ENCODE assay signal across 12 cellular contexts in the genomic region with DNA sequence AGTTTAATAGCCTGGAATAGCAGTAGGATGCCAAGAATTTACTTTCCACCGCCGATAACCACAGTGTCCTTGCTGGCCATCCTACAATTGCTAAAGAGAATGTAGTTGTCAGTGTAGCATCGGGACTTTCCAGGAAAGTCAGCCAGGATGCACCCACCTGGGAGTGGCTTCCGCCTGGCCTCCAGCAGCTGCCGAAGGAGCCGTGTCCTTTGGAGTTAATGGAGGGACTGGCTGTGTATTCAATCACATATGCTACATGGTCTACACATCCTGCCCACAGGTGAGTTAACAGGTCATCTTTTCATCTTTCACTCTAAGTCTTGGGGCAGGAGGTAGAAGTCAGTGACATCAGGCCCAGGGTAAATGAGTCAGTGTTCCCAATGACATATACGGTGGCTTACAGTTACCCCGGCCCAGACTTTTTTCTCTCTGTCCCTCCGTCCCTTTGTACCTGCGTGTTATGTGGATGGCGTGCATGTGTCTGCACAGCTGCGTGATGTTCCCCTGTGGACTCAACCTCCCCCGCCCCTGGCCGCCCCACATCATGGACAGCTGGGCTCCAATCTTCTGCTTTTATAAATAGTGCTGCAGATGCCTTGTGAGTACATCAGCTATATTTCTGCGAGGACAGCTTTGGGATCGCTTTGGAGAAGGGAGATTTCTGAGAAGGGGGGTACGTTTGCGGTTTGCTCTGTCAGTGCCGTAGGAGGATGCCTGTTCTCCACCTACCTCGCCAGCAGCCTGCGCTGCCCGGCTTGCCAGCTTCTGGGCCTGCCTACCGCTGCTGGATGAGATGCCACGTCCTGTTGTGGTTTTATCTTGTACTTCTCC.
A peak's percentile ranks its signal among the peaks of the same experiment; 100 is the strongest.
DNase-seq lines count a peak whose midpoint lies in the region; TF ChIP-seq lines count a peak whose summit lies in the region.
"Had no signal": no experiment of that assay in that cellular context is flagged by ENCODE, and none has a peak within 500 bp of the region (broad histone marks: within the 10 kb centered on the region; RNA-seq: fewer than 3 reads in every experiment).

No MANE protein-coding gene starts in this region.

- no peak overlapping the region for H2BK12ac ChIP-seq in H9 (ENCODE audit: insufficient read length, low read depth, low read length)

- POLR2A ChIA-PET in activated CD4-positive, alpha-beta T cell treated with anti-CD3 and anti-CD28 coated beads, Interleukin-2, amount 10 ng/mL, durations not matched to agents 7 days and 5 days (lab: Charles Lee): no interaction called here

- no peak overlapping the region for H3K56ac ChIP-seq in H9 (ENCODE audit: insufficient read length, low read depth, low read length)

- peaks cover 2% of the 10 kb centered on the region for H3K79me2 ChIP-seq in H9 (ENCODE audit: insufficient read depth, low read length)

- H3K18ac ChIP-seq in H9 (ENCODE audit: insufficient read length, low read depth, low read length): no peak overlapping the region

- no peak overlapping the region for H3K4me3 ChIP-seq in BE2C (ENCODE audit: low read depth, low read length)
- H3K4me3 ChIP-seq: testis had no signal

- H2BK20ac ChIP-seq in H9 (ENCODE audit: low read depth, low read length, poor library complexity, severe bottlenecking): no peak overlapping the region

- peaks cover 13 to 27% of the 10 kb centered on the region in 2 experiments for H3K4me1 Mint-ChIP-seq in H9
- H3K4me1 Mint-ChIP-seq in activated CD4-positive, alpha-beta T cell treated with anti-CD3 and anti-CD28 coated beads, Interleukin-2, amount 10 ng/mL, durations not matched to agents 7 days and 5 days: peaks cover 15% of the 10 kb centered on the region

- CTCF ChIA-PET in activated CD4-positive, alpha-beta T cell treated with anti-CD3 and anti-CD28 coated beads, Interleukin-2, amount 10 ng/mL, durations not matched to agents 7 days and 5 days (lab: Charles Lee): interaction anchor here (1.6 kb wide), 1 partner anchor 121 kb away, joined by 4 read pairs; no protein-coding TSS in a partner anchor

- H3K36me3 ChIP-seq in BE2C: no peaks in the 10 kb centered on the region

- H4K91ac ChIP-seq in H9 (ENCODE audit: insufficient read length, low read depth, low read length): no peak overlapping the region

- H3K9me3 Mint-ChIP-seq in H9: no peaks in the 10 kb centered on the region
- no peaks in the 10 kb centered on the region for H3K9me3 Mint-ChIP-seq in activated CD4-positive, alpha-beta T cell treated with anti-CD3 and anti-CD28 coated beads, Interleukin-2, amount 10 ng/mL, durations not matched to agents 7 days and 5 days
- H3K9me3 Mint-ChIP-seq: neural crest cell had no signal

- H3K27ac Mint-ChIP-seq in H9: peak overlapping the region; percentile 17 to 58 (median 25); a peak in 4 of 7 replicates
- peak overlapping the region; percentile 68 for H3K27ac Mint-ChIP-seq in activated CD4-positive, alpha-beta T cell treated with anti-CD3 and anti-CD28 coated beads, Interleukin-2, amount 10 ng/mL, durations not matched to agents 7 days and 5 days

- H3K27me3 ChIP-seq in H9 (ENCODE audit: insufficient read depth, low read length) (no peaks in the 10 kb centered on the region), BE2C (no peaks in the 10 kb centered on the region)
- H3K27me3 ChIP-seq: testis had no signal

- no peak overlapping the region for H3K4me3 Mint-ChIP-seq in H9
- H3K4me3 Mint-ChIP-seq in activated CD4-positive, alpha-beta T cell treated with anti-CD3 and anti-CD28 coated beads, Interleukin-2, amount 10 ng/mL, durations not matched to agents 7 days and 5 days: no peak overlapping the region

- no peak overlapping the region for H3K27ac ChIP-seq in H9 (ENCODE audit: insufficient read length, low read depth, low read length)
- H3K27ac ChIP-seq: testis had no signal

- peaks cover 3% of the 10 kb centered on the region for H3K23me2 ChIP-seq in H9 (ENCODE audit: insufficient read length, low read depth, low read length, poor library complexity, severe bottlenecking)

- no peak overlapping the region for H4K8ac ChIP-seq in H9 (replicated peaks; ENCODE audit: insufficient read length, low read depth, low read length)

- no peak for DNase-seq in H9
- DNase-seq in activated CD4-positive, alpha-beta T cell treated with anti-CD3 and anti-CD28 coated beads, Interleukin-2, amount 10 ng/mL, durations not matched to agents 7 days and 5 days: peak; percentile 30
- peak; percentile 44 for DNase-seq in dermis blood vessel endothelial cell
- peak; percentile 36 for DNase-seq in renal cortical epithelial cell (ENCODE audit: low read depth)
- DNase-seq in hepatic stellate cell (ENCODE audit: low spot score): no peak
- DNase-seq in NCI-H1436 treated with DMSO at 0.1 percent for 48 hours (lab: John Stamatoyannopoulos, UW): no peak
- DNase-seq in NCI-H2081 (lab: John Stamatoyannopoulos, UW): no peak
- DNase-seq in BE2C: no peak
- DNase-seq: DMS79 treated with DMSO at 0.1 percent for 48 hours, NCI-H187, testis had no signal

- H3K4me1 ChIP-seq in H9 (ENCODE audit: insufficient read depth, low read length) (no peaks in the 10 kb centered on the region), BE2C (no peaks in the 10 kb centered on the region)

- H3K79me1 ChIP-seq in H9 (ENCODE audit: insufficient read depth, low read depth, low read length, poor library complexity, severe bottlenecking): peaks cover 3% of the 10 kb centered on the region

- H3K27me3 Mint-ChIP-seq in H9 (ENCODE audit: low read depth): no peaks in the 10 kb centered on the region
- no peaks in the 10 kb centered on the region for H3K27me3 Mint-ChIP-seq in activated CD4-positive, alpha-beta T cell treated with anti-CD3 and anti-CD28 coated beads, Interleukin-2, amount 10 ng/mL, durations not matched to agents 7 days and 5 days

- H3K4ac ChIP-seq in H9 (ENCODE audit: low read depth, low read length): no peak overlapping the region

- no peaks in the 10 kb centered on the region for H4K20me1 ChIP-seq in H9 (ENCODE audit: control insufficient read depth, insufficient read depth, insufficient read length)

- no peak overlapping the region for H2BK120ac ChIP-seq in H9 (ENCODE audit: low read depth, low read length, poor library complexity, severe bottlenecking)

- no CpG with 5 or more reads among the region's 24 CpGs for WGBS in H9 (ENCODE audit: extremely low coverage, insufficient read length, low lambda C conversion rate)

- H2AK5ac ChIP-seq in H9 (ENCODE audit: insufficient read length, low read length): no peak overlapping the region

- no peak overlapping the region for H2BK5ac ChIP-seq in H9 (ENCODE audit: insufficient read length, low read length)

- TF ChIP-seq CTCF in H9 (conservative IDR thresholded peaks at IDR 0.05) (no peak), BE2C (IDR thresholded peaks at IDR 0.05; ENCODE audit: low read depth, low read length) (no peak)

- H3K36me3 Mint-ChIP-seq in H9 (ENCODE audit: insufficient read depth in 1 of 3, low read depth in 3 of 3): peaks cover 0 to 4% (median 2%) of the 10 kb centered on the region in 3 experiments; a peak in 4 of 7 replicates
- H3K36me3 Mint-ChIP-seq in activated CD4-positive, alpha-beta T cell treated with anti-CD3 and anti-CD28 coated beads, Interleukin-2, amount 10 ng/mL, durations not matched to agents 7 days and 5 days (ENCODE audit: low read depth): no peaks in the 10 kb centered on the region

- H3K4me2 ChIP-seq in H9 (ENCODE audit: insufficient read depth, insufficient read length, low read length): no peak overlapping the region

- H4K5ac ChIP-seq in H9 (ENCODE audit: insufficient read length, low read depth, low read length): no peak overlapping the region

- no peak overlapping the region for H3K9ac ChIP-seq in H9 (ENCODE audit: extremely low read depth, insufficient read length, low read length)

- no peak overlapping the region for H3T11ph ChIP-seq in H9 (ENCODE audit: low read length)

- no peaks in the 10 kb centered on the region for H3K9me3 ChIP-seq in H9 (ENCODE audit: control insufficient read depth, low read depth, low read length)
- no peaks in the 10 kb centered on the region for H3K9me3 ChIP-seq in BE2C
- H3K9me3 ChIP-seq: testis had no signal

- no peak overlapping the region for H2AFZ ChIP-seq in H9 (ENCODE audit: low read length)

- H3K14ac ChIP-seq in H9 (ENCODE audit: insufficient read depth, low read length): no peak overlapping the region

- H2BK15ac ChIP-seq in H9 (ENCODE audit: low read depth, low read length): no peak overlapping the region

- H3K23ac ChIP-seq in H9 (ENCODE audit: insufficient read length, low read depth, low read length): no peak overlapping the region

Comparison
In these comparisons a context has a peak if more than half of its experiments do, and no peak if none do; other contexts are left out.
1. DNase-seq: peak in activated CD4-positive, alpha-beta T cell treated with anti-CD3 and anti-CD28 coated beads, Interleukin-2, amount 10 ng/mL, durations not matched to agents 7 days and 5 days (single experiment), dermis blood vessel endothelial cell (single experiment) and renal cortical epithelial cell (single experiment); none in H9 (single experiment), hepatic stellate cell (single experiment), NCI-H1436 treated with DMSO at 0.1 percent for 48 hours (single experiment), NCI-H2081 (0 of 2) and BE2C (single experiment).